ENCODE assay signal across 8 cellular contexts in the genomic region with DNA sequence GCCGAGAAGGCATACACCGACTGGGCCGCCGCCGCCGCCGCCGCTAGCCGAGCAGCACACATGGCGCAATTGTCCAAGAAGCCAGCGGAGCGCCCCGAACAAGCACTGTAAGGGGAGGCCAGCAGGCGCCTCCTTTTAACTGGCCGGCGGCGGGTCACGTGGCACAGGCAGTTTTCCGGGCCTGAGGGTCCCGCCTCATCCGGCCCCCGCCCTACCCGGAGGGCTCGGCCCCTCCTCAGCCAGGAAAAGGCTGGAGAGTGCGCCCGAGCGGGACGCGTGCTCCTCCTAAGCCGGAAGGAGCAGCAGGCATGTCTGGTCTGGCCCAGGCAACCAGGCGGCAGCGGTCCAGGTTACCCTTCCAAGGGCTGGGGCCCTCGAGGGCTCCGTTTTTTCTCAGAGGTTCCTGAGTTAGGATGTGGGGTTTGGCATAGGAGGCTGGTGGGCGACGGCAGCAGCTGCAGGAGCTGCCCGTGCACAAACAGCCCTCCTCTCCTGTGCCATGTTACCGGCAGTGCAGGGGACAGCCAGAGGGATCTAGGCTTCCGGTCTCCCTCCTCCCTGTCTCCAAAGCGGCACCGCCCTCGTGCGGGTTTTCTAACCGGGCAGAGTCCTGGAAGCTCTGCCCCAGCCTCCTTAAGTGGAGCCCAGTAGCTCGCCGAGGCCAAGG. TPM values are rescaled to one million over a fixed set of nuclear protein-coding genes. Genes with fewer than 3 reads are reported as not detected.
DNase-seq lines count a peak whose midpoint lies in the region; ATAC-seq and TF ChIP-seq lines count a peak whose summit lies in the region.

A gene (minus strand): TSS at position 137 of the 667 bp plus-strand sequence. CDS start 75 bp downstream, at position 62.

- H3K4me3 ChIP-seq in BLaER1 treated with 17β-estradiol and CSF1 and Interleukin-3, amounts not matched to agents 10 nM and 100 nM = peak within 1 kb of the TSS; percentile 72 to 95 (median 91)
- H3K4me3 ChIP-seq in dorsolateral prefrontal cortex = peak within 1 kb of the TSS; percentile 53 to 88 (median 78)
- peak within 1 kb of the TSS; percentile 79 to 96 (median 86) for H3K4me3 ChIP-seq in liver (ENCODE audit: low read depth in 1 of 3, low read length in 3 of 3)

- WGBS in liver = 1% methylated on average over 46 of the region's 46 CpGs

- DNase-seq in NCI-H748 treated with DMSO at 0.1 percent for 48 hours (lab: John Stamatoyannopoulos, UW) (peak; percentile 74), dorsolateral prefrontal cortex (peak; percentile 90 to 96 (median 94))
- peak; percentile 91 to 94 for DNase-seq in activated CD4-positive, alpha-beta T cell treated with anti-CD3 and anti-CD28 coated beads, Interleukin-2, amount 50 U/mL, for 48 hours
- peak; percentile 76 for DNase-seq in stimulated activated CD4-positive, alpha-beta T cell treated with anti-CD3 and anti-CD28 coated beads, Interleukin-4, amount 100 ng/mL, for 1 hour

- intact Hi-C loops in dorsolateral prefrontal cortex (cut with DNase I) = loop anchor here (1.0 to 5.0 kb wide), 2 partner anchors 18 to 54 kb away; a partner anchor contains a TSS

- ATAC-seq in GM19328 (IDR thresholded peaks at IDR 0.05; ENCODE audit: unreplicated experiment) (peak; percentile 88), HG03521 (IDR thresholded peaks at IDR 0.05; ENCODE audit: unreplicated experiment) (peak; percentile 78)

- H3K9me3 ChIP-seq in BLaER1 treated with 17β-estradiol and CSF1 and Interleukin-3, amounts not matched to agents 10 nM and 100 nM (replicated peaks in 1 of 11) = no peaks in the 10 kb centered on the region; a peak in 1 of 22 replicates
- no peaks in the 10 kb centered on the region for H3K9me3 ChIP-seq in liver (ENCODE audit: control insufficient read depth in 4 of 4, low read length in 3 of 4)

- peak within 1 kb of the TSS; percentile 84 to 97 (median 93) for H3K27ac ChIP-seq in BLaER1 treated with 17β-estradiol and CSF1 and Interleukin-3, amounts not matched to agents 10 nM and 100 nM
- H3K27ac ChIP-seq in dorsolateral prefrontal cortex (peak within 1 kb of the TSS; percentile 62 to 96 (median 88)), liver (ENCODE audit: low read depth in 1 of 2, low read length in 2 of 2) (peak within 1 kb of the TSS; percentile 90 to 93)

- no peaks in the 10 kb centered on the region for H3K27me3 ChIP-seq in BLaER1 treated with 17β-estradiol and CSF1 and Interleukin-3, amounts not matched to agents 10 nM and 100 nM
- H3K27me3 ChIP-seq in dorsolateral prefrontal cortex (no peaks in the 10 kb centered on the region), liver (ENCODE audit: control insufficient read depth in 4 of 4, insufficient read depth in 4 of 4, low read length in 3 of 4) (no peaks in the 10 kb centered on the region)

- H3K9ac ChIP-seq in BLaER1 treated with 17β-estradiol and CSF1 and Interleukin-3, amounts not matched to agents 10 nM and 100 nM = peak within 1 kb of the TSS; percentile 91 to 98 (median 96)
- H3K9ac ChIP-seq in liver (ENCODE audit: low read depth in 1 of 2, low read length in 2 of 2) = peak within 1 kb of the TSS; percentile 75 to 89

- H3K4me2 ChIP-seq in BLaER1 treated with 17β-estradiol and CSF1 and Interleukin-3, amounts not matched to agents 10 nM and 100 nM = peak within 1 kb of the TSS; percentile 82 to 98 (median 92)

- TF ChIP-seq CTCF in dorsolateral prefrontal cortex (IDR thresholded peaks at IDR 0.05 in 54 of 56, conservative IDR thresholded peaks at IDR 0.05 in 2 of 56; ENCODE audit: low read depth in 1 of 56, partially characterized antibody in 56 of 56) (peak in 22 of 56 donors; percentile 7 to 48 (median 26)), liver (IDR thresholded peaks at IDR 0.05; ENCODE audit: low read depth, low read length, missing input control) (no peak)

- TF ChIP-seq RAD21 in liver (IDR thresholded peaks at IDR 0.05) = peak; percentile 31 to 44

- peaks cover 43 to 80% (median 65%) of the 10 kb centered on the region in 10 experiments for H3K4me1 ChIP-seq in BLaER1 treated with 17β-estradiol and CSF1 and Interleukin-3, amounts not matched to agents 10 nM and 100 nM
- peaks cover 1 to 24% (median 17%) of the 10 kb centered on the region in 4 donors for H3K4me1 ChIP-seq in liver (ENCODE audit: control insufficient read depth in 4 of 4, insufficient read depth in 4 of 4, low read length in 3 of 4)

- H4K20me1 ChIP-seq in BLaER1 treated with 17β-estradiol and CSF1 and Interleukin-3, amounts not matched to agents 10 nM and 100 nM = peaks cover 24 to 47% (median 36%) of the 10 kb centered on the region in 11 experiments; a peak in 19 of 22 replicates

- H3K36me3 ChIP-seq in BLaER1 treated with 17β-estradiol and CSF1 and Interleukin-3, amounts not matched to agents 10 nM and 100 nM = peaks cover 75 to 87% (median 81%) of the 10 kb centered on the region in 11 experiments
- H3K36me3 ChIP-seq in liver (ENCODE audit: control insufficient read depth in 4 of 4, insufficient read depth in 3 of 4, low read depth in 1 of 4, low read length in 3 of 4) = peaks cover 13 to 32% (median 22%) of the 10 kb centered on the region in 4 donors

TF ChIP-seq in liver, 16 proteins besides CTCF, POLR2A, EP300 and RAD21:
- TF ChIP-seq, protein P1, sequence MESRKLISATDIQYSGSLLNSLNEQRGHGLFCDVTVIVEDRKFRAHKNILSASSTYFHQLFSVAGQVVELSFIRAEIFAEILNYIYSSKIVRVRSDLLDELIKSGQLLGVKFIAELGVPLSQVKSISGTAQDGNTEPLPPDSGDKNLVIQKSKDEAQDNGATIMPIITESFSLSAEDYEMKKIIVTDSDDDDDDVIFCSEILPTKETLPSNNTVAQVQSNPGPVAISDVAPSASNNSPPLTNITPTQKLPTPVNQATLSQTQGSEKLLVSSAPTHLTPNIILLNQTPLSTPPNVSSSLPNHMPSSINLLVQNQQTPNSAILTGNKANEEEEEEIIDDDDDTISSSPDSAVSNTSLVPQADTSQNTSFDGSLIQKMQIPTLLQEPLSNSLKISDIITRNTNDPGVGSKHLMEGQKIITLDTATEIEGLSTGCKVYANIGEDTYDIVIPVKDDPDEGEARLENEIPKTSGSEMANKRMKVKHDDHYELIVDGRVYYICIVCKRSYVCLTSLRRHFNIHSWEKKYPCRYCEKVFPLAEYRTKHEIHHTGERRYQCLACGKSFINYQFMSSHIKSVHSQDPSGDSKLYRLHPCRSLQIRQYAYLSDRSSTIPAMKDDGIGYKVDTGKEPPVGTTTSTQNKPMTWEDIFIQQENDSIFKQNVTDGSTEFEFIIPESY (IDR thresholded peaks at IDR 0.05) = no peak
- TF ChIP-seq SP1 (IDR thresholded peaks at IDR 0.05) (peak; percentile 55), EGR1 (IDR thresholded peaks at IDR 0.05; ENCODE audit: low read depth in 2 of 2) (peak; percentile 16 to 53), TAF1 (conservative IDR thresholded peaks at IDR 0.05) (peak; percentile 80), NR2F2 (IDR thresholded peaks at IDR 0.05) (no peak), RXRA (IDR thresholded peaks at IDR 0.05) (peak; percentile 25 to 26), HNF4A (conservative IDR thresholded peaks at IDR 0.05) (peak; percentile 16 to 28), YY1 (IDR thresholded peaks at IDR 0.05) (peak; percentile 66), JUND (IDR thresholded peaks at IDR 0.05) (no peak), GABPA (IDR thresholded peaks at IDR 0.05 in 1 of 2, conservative IDR thresholded peaks at IDR 0.05 in 1 of 2) (peak; percentile 62 to 89)
- TF ChIP-seq, protein P2, sequence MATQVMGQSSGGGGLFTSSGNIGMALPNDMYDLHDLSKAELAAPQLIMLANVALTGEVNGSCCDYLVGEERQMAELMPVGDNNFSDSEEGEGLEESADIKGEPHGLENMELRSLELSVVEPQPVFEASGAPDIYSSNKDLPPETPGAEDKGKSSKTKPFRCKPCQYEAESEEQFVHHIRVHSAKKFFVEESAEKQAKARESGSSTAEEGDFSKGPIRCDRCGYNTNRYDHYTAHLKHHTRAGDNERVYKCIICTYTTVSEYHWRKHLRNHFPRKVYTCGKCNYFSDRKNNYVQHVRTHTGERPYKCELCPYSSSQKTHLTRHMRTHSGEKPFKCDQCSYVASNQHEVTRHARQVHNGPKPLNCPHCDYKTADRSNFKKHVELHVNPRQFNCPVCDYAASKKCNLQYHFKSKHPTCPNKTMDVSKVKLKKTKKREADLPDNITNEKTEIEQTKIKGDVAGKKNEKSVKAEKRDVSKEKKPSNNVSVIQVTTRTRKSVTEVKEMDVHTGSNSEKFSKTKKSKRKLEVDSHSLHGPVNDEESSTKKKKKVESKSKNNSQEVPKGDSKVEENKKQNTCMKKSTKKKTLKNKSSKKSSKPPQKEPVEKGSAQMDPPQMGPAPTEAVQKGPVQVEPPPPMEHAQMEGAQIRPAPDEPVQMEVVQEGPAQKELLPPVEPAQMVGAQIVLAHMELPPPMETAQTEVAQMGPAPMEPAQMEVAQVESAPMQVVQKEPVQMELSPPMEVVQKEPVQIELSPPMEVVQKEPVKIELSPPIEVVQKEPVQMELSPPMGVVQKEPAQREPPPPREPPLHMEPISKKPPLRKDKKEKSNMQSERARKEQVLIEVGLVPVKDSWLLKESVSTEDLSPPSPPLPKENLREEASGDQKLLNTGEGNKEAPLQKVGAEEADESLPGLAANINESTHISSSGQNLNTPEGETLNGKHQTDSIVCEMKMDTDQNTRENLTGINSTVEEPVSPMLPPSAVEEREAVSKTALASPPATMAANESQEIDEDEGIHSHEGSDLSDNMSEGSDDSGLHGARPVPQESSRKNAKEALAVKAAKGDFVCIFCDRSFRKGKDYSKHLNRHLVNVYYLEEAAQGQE (IDR thresholded peaks at IDR 0.05) = peak; percentile 85
- TF ChIP-seq, protein P3, sequence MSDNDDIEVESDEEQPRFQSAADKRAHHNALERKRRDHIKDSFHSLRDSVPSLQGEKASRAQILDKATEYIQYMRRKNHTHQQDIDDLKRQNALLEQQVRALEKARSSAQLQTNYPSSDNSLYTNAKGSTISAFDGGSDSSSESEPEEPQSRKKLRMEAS (IDR thresholded peaks at IDR 0.05) = peak; percentile 96

RNA-seq across cellular contexts. Expression of the gene that starts here (rescaled TPM):
- total RNA-seq in dorsolateral prefrontal cortex (100 to 1,000 TPM in 116 of 120 experiments, 10 to 100 TPM in 4; 82.0 to 191 (median 135) TPM), liver (100 to 1,000 TPM in 1 of 2 donors, 10 to 100 TPM in 1; 87.0 to 125 TPM)
- 100 to 1,000 TPM; 313 to 412 TPM for polyA plus RNA-seq in liver

Comparison
In these comparisons a context has a peak if more than half of its experiments do, and no peak if none do; other contexts are left out.
1. Peak in every context shown above with its lines: DNase-seq, ATAC-seq, H3K4me3 ChIP-seq and H3K27ac ChIP-seq.